In the genomic region with DNA sequence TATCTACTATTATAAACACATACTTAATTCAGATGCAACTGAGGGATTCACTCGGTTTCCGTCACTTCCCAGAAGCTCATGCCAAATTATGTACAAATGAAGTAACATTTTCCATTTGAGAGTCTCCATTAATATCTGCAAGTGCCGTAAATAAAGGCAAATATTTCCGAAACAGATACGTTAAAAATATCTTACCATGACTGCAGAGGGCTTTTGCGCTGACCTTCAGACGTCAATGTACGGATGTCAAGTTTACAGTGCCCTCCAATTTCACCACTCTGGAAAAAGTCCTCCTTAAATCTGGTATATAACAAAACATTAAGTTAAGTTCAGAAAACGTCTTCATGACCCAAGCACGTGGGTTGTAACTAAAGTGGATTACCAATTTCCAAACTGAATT, we compare ENCODE assay signal across 31 cellular contexts.
"Had no signal": no experiment of that assay in that cellular context is flagged by ENCODE, and none has a peak within 500 bp of the region (broad histone marks: within the 10 kb centered on the region; RNA-seq: fewer than 3 reads in every experiment).

No MANE protein-coding gene starts in this region.

- H3K9me3 ChIP-seq: neutrophil, psoas muscle, spleen, suprapubic skin, testis, tibial nerve, upper lobe of left lung, vagina had no signal

- H3K4me1 ChIP-seq: parathyroid adenoma had no signal

- H3K4me3 Mint-ChIP-seq: naive thymus-derived CD8-positive, alpha-beta T cell; natural killer cell treated with Interleukin-12 subunit alpha and Interleukin-12 subunit beta and Interleukin-15 and Interleukin-18, amount 100 ng/mL, for 72 hours; nephron progenitor cell; neural crest cell; stimulated activated memory B cell treated with anti-CD40 and anti-IgM and Interleukin-4, amounts not matched to agents 10 μg/mL and 1 μg/mL and 100 μg/mL, for 72 hours; stimulated activated naive CD8-positive, alpha-beta T cell treated with anti-CD3 and anti-CD28 coated beads, Interleukin-15, amount 100 ng/mL, for 72 hours had no signal

- H3K9me3 Mint-ChIP-seq: naive thymus-derived CD8-positive, alpha-beta T cell; natural killer cell treated with Interleukin-12 subunit alpha and Interleukin-12 subunit beta and Interleukin-15 and Interleukin-18, amount 100 ng/mL, for 72 hours; nephron progenitor cell; neural crest cell; stimulated activated memory B cell treated with anti-CD40 and anti-IgM and Interleukin-4, amounts not matched to agents 10 μg/mL and 1 μg/mL and 100 μg/mL, for 72 hours; stimulated activated naive CD8-positive, alpha-beta T cell treated with anti-CD3 and anti-CD28 coated beads, Interleukin-15, amount 100 ng/mL, for 72 hours had no signal

- H3K4me3 ChIP-seq: psoas muscle, skin epidermis, smooth muscle cell, spleen, suprapubic skin, testis, tibial nerve, upper lobe of left lung, vagina had no signal

- ATAC-seq: naive thymus-derived CD8-positive, alpha-beta T cell; natural killer cell treated with Interleukin-12 subunit alpha and Interleukin-12 subunit beta and Interleukin-15 and Interleukin-18, amount 100 ng/mL, for 72 hours; psoas muscle; right cardiac atrium; sciatic nerve; stimulated activated memory B cell treated with anti-CD40 and anti-IgM and Interleukin-4, amounts not matched to agents 10 μg/mL and 1 μg/mL and 100 μg/mL, for 72 hours; stimulated activated naive CD8-positive, alpha-beta T cell treated with anti-CD3 and anti-CD28 coated beads, Interleukin-15, amount 100 ng/mL, for 72 hours; stimulated activated naive CD8-positive, alpha-beta T cell treated with anti-CD3 and anti-CD28 coated beads, Interleukin-15, Interleukin-2, amounts not matched to agents 100 U/mL and 50 U/mL, for 24 hours had no signal

- DNase-seq: naive thymus-derived CD8-positive, alpha-beta T cell; nephron progenitor cell; nucleus accumbens; posterior cingulate gyrus; psoas muscle; right cardiac atrium; spleen; stimulated activated CD4-positive, alpha-beta T cell treated with anti-CD3 and anti-CD28 coated beads, Interleukin-12 subunit alpha, Interleukin-12 subunit beta, amount 100 ng/mL, for 4 hours; stimulated activated CD4-positive, alpha-beta T cell treated with anti-CD3 and anti-CD28 coated beads, Interleukin-1b, Interleukin-23, amount 100 ng/mL, for 48 hours; stimulated activated CD4-positive, alpha-beta T cell treated with anti-CD3 and anti-CD28 coated beads, Interleukin-4, amount 100 ng/mL, for 1 hour; stimulated activated CD4-positive, alpha-beta T cell treated with anti-CD3 and anti-CD28 coated beads, Interleukin-4, amount 100 ng/mL, for 4 hours; stimulated activated CD8-positive, alpha-beta memory T cell treated with anti-CD3 and anti-CD28 coated beads, Interleukin-4, amount 100 ng/mL, for 48 hours; stimulated activated naive CD4-positive, alpha-beta T cell; stimulated activated naive CD8-positive, alpha-beta T cell treated with anti-CD3 and anti-CD28 coated beads, Interleukin-15, amount 100 ng/mL, for 72 hours; stimulated activated naive CD8-positive, alpha-beta T cell treated with anti-CD3 and anti-CD28 coated beads, Interleukin-15, Interleukin-2, amounts not matched to agents 100 U/mL and 50 U/mL, for 24 hours; substantia nigra; testis; trophoblast cell; upper lobe of left lung had no signal

- H3K27ac ChIP-seq: neutrophil, parathyroid adenoma, psoas muscle, skin epidermis, spleen, suprapubic skin, testis, tibial nerve, vagina had no signal

- H3K27me3 ChIP-seq: neutrophil, spleen, suprapubic skin, testis, tibial nerve, upper lobe of left lung, vagina had no signal

- H3K4me1 Mint-ChIP-seq: naive thymus-derived CD8-positive, alpha-beta T cell; stimulated activated memory B cell treated with anti-CD40 and anti-IgM and Interleukin-4, amounts not matched to agents 10 μg/mL and 1 μg/mL and 100 μg/mL, for 72 hours; stimulated activated naive CD8-positive, alpha-beta T cell treated with anti-CD3 and anti-CD28 coated beads, Interleukin-15, amount 100 ng/mL, for 72 hours had no signal

- H3K27me3 Mint-ChIP-seq: naive thymus-derived CD8-positive, alpha-beta T cell; natural killer cell treated with Interleukin-12 subunit alpha and Interleukin-12 subunit beta and Interleukin-15 and Interleukin-18, amount 100 ng/mL, for 72 hours; progenitor cell of endocrine pancreas; stimulated activated memory B cell treated with anti-CD40 and anti-IgM and Interleukin-4, amounts not matched to agents 10 μg/mL and 1 μg/mL and 100 μg/mL, for 72 hours; stimulated activated naive CD8-positive, alpha-beta T cell treated with anti-CD3 and anti-CD28 coated beads, Interleukin-15, amount 100 ng/mL, for 72 hours had no signal

- H3K27ac Mint-ChIP-seq: naive thymus-derived CD8-positive, alpha-beta T cell; natural killer cell treated with Interleukin-12 subunit alpha and Interleukin-12 subunit beta and Interleukin-15 and Interleukin-18, amount 100 ng/mL, for 72 hours; nephron progenitor cell; progenitor cell of endocrine pancreas; stimulated activated memory B cell treated with anti-CD40 and anti-IgM and Interleukin-4, amounts not matched to agents 10 μg/mL and 1 μg/mL and 100 μg/mL, for 72 hours had no signal

- H3K9ac ChIP-seq: parathyroid adenoma had no signal
